In the genomic region with DNA sequence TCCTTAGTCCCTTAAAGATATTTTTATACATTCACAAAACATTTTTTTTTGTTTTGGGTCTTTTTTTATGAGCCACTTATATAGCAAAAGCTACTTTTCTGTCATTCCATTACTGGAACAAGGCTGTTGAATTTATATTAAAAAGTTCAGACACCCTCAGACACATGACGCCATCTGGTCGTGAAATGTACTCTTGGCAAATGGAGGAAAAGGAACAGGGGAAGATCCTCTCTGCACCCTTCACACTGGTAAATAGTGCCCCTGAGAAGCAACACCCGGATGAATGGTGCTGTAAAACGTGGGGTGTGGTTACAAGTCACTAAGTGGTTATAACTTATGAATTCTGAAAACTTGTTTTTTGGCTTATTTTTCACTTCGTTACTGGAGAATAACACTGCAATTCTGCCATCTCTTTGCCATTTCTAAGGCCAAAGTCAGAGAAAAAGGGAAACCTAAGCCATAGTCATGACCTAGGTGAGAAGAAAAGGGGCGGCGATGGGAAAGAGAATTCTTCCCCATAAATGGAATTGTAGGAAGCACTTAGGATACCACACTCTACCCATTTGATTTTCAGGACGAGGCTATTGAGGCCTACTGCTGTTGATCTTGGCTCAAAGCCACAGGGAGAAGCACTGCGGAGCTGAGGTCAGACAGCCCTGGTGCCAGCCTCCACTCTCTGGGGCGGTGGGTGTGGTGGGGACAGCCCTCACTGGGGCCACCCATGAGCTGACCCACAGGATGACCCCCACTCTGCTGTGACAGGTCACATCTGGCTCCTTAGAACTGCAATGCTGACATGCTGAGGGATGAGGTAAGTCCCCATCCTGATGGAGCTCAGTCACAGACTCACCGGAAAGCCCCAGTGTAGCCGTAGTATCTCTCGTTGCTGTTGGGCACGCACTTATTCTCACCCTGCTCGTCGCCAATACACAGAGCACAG, we compare ENCODE assay signal across 10 cellular contexts. TPM values are rescaled to one million over a fixed set of nuclear protein-coding genes. Genes with fewer than 3 reads are reported as not detected.
DNase-seq lines count a peak whose midpoint lies in the region; ATAC-seq, FAIRE-seq and TF ChIP-seq lines count a peak whose summit lies in the region.
"Had no signal": no experiment of that assay in that cellular context is flagged by ENCODE, and none has a peak within 500 bp of the region (broad histone marks: within the 10 kb centered on the region; RNA-seq: fewer than 3 reads in every experiment).

No MANE protein-coding gene starts in this region.

- H3T11ph ChIP-seq in H9 (ENCODE audit: low read length) = no peak overlapping the region

- no peaks in the 10 kb centered on the region for H3K9me3 ChIP-seq in A549
- H3K9me3 ChIP-seq in H9 (ENCODE audit: control insufficient read depth, low read depth, low read length) = no peaks in the 10 kb centered on the region

- H3K27ac ChIP-seq in A549 (no peak overlapping the region), H9 (ENCODE audit: insufficient read length, low read depth, low read length) (no peak overlapping the region)
- H3K27ac ChIP-seq: cardiac muscle cell had no signal

- FAIRE-seq in A549 (lab: Jason Lieb, UNC) (no peak), GM12891 (lab: Jason Lieb, UNC) (no peak)

- H2AK5ac ChIP-seq in H9 (ENCODE audit: insufficient read length, low read length) = no peak overlapping the region

- POLR2A ChIA-PET in A549 (lab: Yijun Ruan, JAX) (no interaction called here), T-cell (lab: Charles Lee) (no interaction called here)

- no peak overlapping the region for H3K18ac ChIP-seq in H9 (ENCODE audit: insufficient read length, low read depth, low read length)

- TF ChIP-seq RAD21 in A549 (conservative IDR thresholded peaks at IDR 0.05 in 1 of 2, IDR thresholded peaks at IDR 0.05 in 1 of 2) = peak; percentile 44 to 52; a peak in 4 of 5 replicates

- no peak overlapping the region for H3K4me3 Mint-ChIP-seq in H9
- H3K4me3 Mint-ChIP-seq in T-cell = no peak overlapping the region
- H3K4me3 Mint-ChIP-seq in glutamatergic neuron (ENCODE audit: unreplicated experiment) = no peak overlapping the region
- no peak overlapping the region for H3K4me3 Mint-ChIP-seq in stimulated activated effector memory CD8-positive, alpha-beta T cell treated with anti-CD3 and anti-CD28 coated beads, Interleukin-12 subunit alpha, Interleukin-12 subunit beta, amount 100 ng/mL, for 72 hours

- DNase-seq in A549 (ENCODE audit: low read depth in 1 of 2, low spot score in 1 of 2) (peak; percentile 28 to 51), H9 (no peak), T-cell (peak in 19 of 34 experiments; percentile 5 to 51 (median 27)), glutamatergic neuron (no peak), GM12891 (ENCODE audit: insufficient read length, low spot score) (no peak)
- no peak for DNase-seq in stimulated activated effector memory CD8-positive, alpha-beta T cell treated with anti-CD3 and anti-CD28 coated beads, Interleukin-12 subunit alpha, Interleukin-12 subunit beta, amount 100 ng/mL, for 72 hours (ENCODE audit: low spot score in 2 of 2)
- DNase-seq: KBM-7 had no signal

- no peak overlapping the region for H2BK5ac ChIP-seq in H9 (ENCODE audit: insufficient read length, low read length)

- no peak for TF ChIP-seq EP300 in A549 (IDR thresholded peaks at IDR 0.05)

- H3K27ac Mint-ChIP-seq in H9 (no peak overlapping the region), T-cell (no peak overlapping the region), glutamatergic neuron (ENCODE audit: unreplicated experiment) (no peak overlapping the region)
- no peak overlapping the region for H3K27ac Mint-ChIP-seq in stimulated activated effector memory CD8-positive, alpha-beta T cell treated with anti-CD3 and anti-CD28 coated beads, Interleukin-12 subunit alpha, Interleukin-12 subunit beta, amount 100 ng/mL, for 72 hours

- no peak overlapping the region for H2BK15ac ChIP-seq in H9 (ENCODE audit: low read depth, low read length)

- H2BK20ac ChIP-seq in H9 (ENCODE audit: low read depth, low read length, poor library complexity, severe bottlenecking) = no peak overlapping the region

- H3K23ac ChIP-seq in H9 (ENCODE audit: insufficient read length, low read depth, low read length) = no peak overlapping the region

- H4K5ac ChIP-seq in H9 (ENCODE audit: insufficient read length, low read depth, low read length) = no peak overlapping the region

- H4K91ac ChIP-seq in H9 (ENCODE audit: insufficient read length, low read depth, low read length) = no peak overlapping the region

- no peak overlapping the region for H2AFZ ChIP-seq in H9 (ENCODE audit: low read length)

- no peaks in the 10 kb centered on the region for H3K27me3 ChIP-seq in H9 (ENCODE audit: insufficient read depth, low read length)
- H3K27me3 ChIP-seq: cardiac muscle cell had no signal

- no peaks in the 10 kb centered on the region for H3K79me2 ChIP-seq in H9 (ENCODE audit: insufficient read depth, low read length)

- no peaks in the 10 kb centered on the region for H4K20me1 ChIP-seq in H9 (ENCODE audit: control insufficient read depth, insufficient read depth, insufficient read length)

- ATAC-seq in A549 (peak; percentile 74 to 81; a peak in 5 of 6 replicates), T-cell (replicated peaks in 1 of 4) (no peak), GM21737 (IDR thresholded peaks at IDR 0.05; ENCODE audit: unreplicated experiment) (no peak), HG02970 (IDR thresholded peaks at IDR 0.05; ENCODE audit: low FRiP score, unreplicated experiment) (no peak)
- ATAC-seq in stimulated activated effector memory CD8-positive, alpha-beta T cell treated with anti-CD3 and anti-CD28 coated beads, Interleukin-12 subunit alpha, Interleukin-12 subunit beta, amount 100 ng/mL, for 72 hours = no peak

- H3K9ac ChIP-seq in H9 (ENCODE audit: extremely low read depth, insufficient read length, low read length) = no peak overlapping the region

- no peak overlapping the region for H3K14ac ChIP-seq in H9 (ENCODE audit: insufficient read depth, low read length)

- no peaks in the 10 kb centered on the region for H3K23me2 ChIP-seq in H9 (ENCODE audit: insufficient read length, low read depth, low read length, poor library complexity, severe bottlenecking)

- H3K4me1 ChIP-seq in A549 (no peaks in the 10 kb centered on the region), H9 (ENCODE audit: insufficient read depth, low read length) (peaks cover 4% of the 10 kb centered on the region; the same call in 1 of the 2 replicates)

- H3K27me3 Mint-ChIP-seq in H9 (ENCODE audit: low read depth) = no peaks in the 10 kb centered on the region; the same call in 1 of the 2 replicates
- peaks cover 0 to 2% of the 10 kb centered on the region in 2 donors for H3K27me3 Mint-ChIP-seq in T-cell
- H3K27me3 Mint-ChIP-seq in glutamatergic neuron (ENCODE audit: unreplicated experiment) = peaks cover 3% of the 10 kb centered on the region

- H3K4me3 ChIP-seq in A549 = no peak overlapping the region
- H3K4me3 ChIP-seq: cardiac muscle cell had no signal

- WGBS in A549 (ENCODE audit: missing lambda C conversion rate) = 46% methylated on average over 15 of the region's 16 CpGs
- WGBS in H9 (ENCODE audit: extremely low coverage, insufficient read length, low lambda C conversion rate) = no CpG with 5 or more reads among the region's 16 CpGs

- H4K8ac ChIP-seq in H9 (replicated peaks; ENCODE audit: insufficient read length, low read depth, low read length) = no peak overlapping the region

- no peak overlapping the region for H3K4ac ChIP-seq in H9 (ENCODE audit: low read depth, low read length)

- no peak for TF ChIP-seq POLR2A in A549 (IDR thresholded peaks at IDR 0.05; ENCODE audit: low read length)
- no peak for TF ChIP-seq POLR2A in GM12891 (IDR thresholded peaks at IDR 0.05; ENCODE audit: low read depth, low read length)

- H2BK12ac ChIP-seq in H9 (ENCODE audit: insufficient read length, low read depth, low read length) = no peak overlapping the region

- H3K4me2 ChIP-seq in A549 (no peak overlapping the region), H9 (ENCODE audit: insufficient read depth, insufficient read length, low read length) (no peak overlapping the region)

- no peak overlapping the region for H3K56ac ChIP-seq in H9 (ENCODE audit: insufficient read length, low read depth, low read length)

- TF ChIP-seq CTCF in A549 (IDR thresholded peaks at IDR 0.05) (peak; percentile 63), H9 (conservative IDR thresholded peaks at IDR 0.05) (peak; percentile 68), glutamatergic neuron (IDR thresholded peaks at IDR 0.05; ENCODE audit: partially characterized antibody, unreplicated experiment) (peak; percentile 56)

- CTCF ChIA-PET in A549 (lab: Yijun Ruan, JAX) = interaction anchor here (0.7 to 1.8 kb wide), 19 partner anchors 8 to 359 kb away, joined by 3 to 7 read pairs (median 3); no protein-coding TSS in a partner anchor
- CTCF ChIA-PET in T-cell (lab: Charles Lee) = no interaction called here

- H3K9me3 Mint-ChIP-seq in H9 (no peaks in the 10 kb centered on the region), T-cell (no peaks in the 10 kb centered on the region), glutamatergic neuron (ENCODE audit: unreplicated experiment) (peaks cover 7% of the 10 kb centered on the region)
- H3K9me3 Mint-ChIP-seq in stimulated activated effector memory CD8-positive, alpha-beta T cell treated with anti-CD3 and anti-CD28 coated beads, Interleukin-12 subunit alpha, Interleukin-12 subunit beta, amount 100 ng/mL, for 72 hours = no peaks in the 10 kb centered on the region

- H3K36me3 Mint-ChIP-seq in H9 (ENCODE audit: insufficient read depth in 1 of 3, low read depth in 3 of 3) = no peaks in the 10 kb centered on the region
- no peaks in the 10 kb centered on the region for H3K36me3 Mint-ChIP-seq in T-cell
- H3K36me3 Mint-ChIP-seq in glutamatergic neuron (ENCODE audit: unreplicated experiment) = no peaks in the 10 kb centered on the region
- no peaks in the 10 kb centered on the region for H3K36me3 Mint-ChIP-seq in stimulated activated effector memory CD8-positive, alpha-beta T cell treated with anti-CD3 and anti-CD28 coated beads, Interleukin-12 subunit alpha, Interleukin-12 subunit beta, amount 100 ng/mL, for 72 hours

- peaks cover 9 to 12% of the 10 kb centered on the region in 2 experiments for H3K4me1 Mint-ChIP-seq in H9
- peaks cover 20 to 25% (median 24%) of the 10 kb centered on the region in 3 donors for H3K4me1 Mint-ChIP-seq in T-cell
- peaks cover 7% of the 10 kb centered on the region for H3K4me1 Mint-ChIP-seq in glutamatergic neuron (ENCODE audit: low read depth, unreplicated experiment)
- H3K4me1 Mint-ChIP-seq in stimulated activated effector memory CD8-positive, alpha-beta T cell treated with anti-CD3 and anti-CD28 coated beads, Interleukin-12 subunit alpha, Interleukin-12 subunit beta, amount 100 ng/mL, for 72 hours = peaks cover 21% of the 10 kb centered on the region

- no peak overlapping the region for H2BK120ac ChIP-seq in H9 (ENCODE audit: low read depth, low read length, poor library complexity, severe bottlenecking)

- no peaks in the 10 kb centered on the region for H3K79me1 ChIP-seq in H9 (ENCODE audit: insufficient read depth, low read depth, low read length, poor library complexity, severe bottlenecking)

RNA-seq across cellular contexts. Expression of a gene that starts 21.8 kb away (rescaled TPM):
- not detected in 2 replicates for polyA plus RNA-seq in A549 (2011; rRNA removed)
- not detected in 2 replicates for polyA plus RNA-seq in A549 (2012; cell fraction: cytosol; rRNA removed)
- not detected in 2 replicates for polyA plus RNA-seq in A549 (2012; cell fraction: nucleus; rRNA removed)
- polyA plus RNA-seq in A549 (2017; fragmentation: RNase III; extraction: RNeasy Plus Mini Kit Qiagen cat#74134 plus additional on column Dnase treatment) = not detected in 3 replicates
- polyA minus RNA-seq in A549 (2011; rRNA and poly(A)+ RNA removed) = not detected in 2 replicates
- total RNA-seq in H9 (2021) = not detected in 2 replicates
- under 1 TPM in 1 of 5 donors, not detected in 4; 0.16 TPM for total RNA-seq in T-cell
- total RNA-seq in glutamatergic neuron (ENCODE audit: unreplicated experiment) = not detected
- not detected for polyA plus RNA-seq in GM12891 (2012; ENCODE audit: low read depth, missing spikeins)
- total RNA-seq: cardiac muscle cell had no signal
- polyA plus RNA-seq: cardiac muscle cell had no signal

RNA-seq across cellular contexts. Expression of a gene that starts 35.8 kb away (rescaled TPM):
- polyA plus RNA-seq in A549 (2011; rRNA removed) = not detected in 2 replicates
- 0.01 TPM in 1 of 2 replicates, not detected in the other for polyA plus RNA-seq in A549 (2012; cell fraction: cytosol; rRNA removed)
- polyA plus RNA-seq in A549 (2012; cell fraction: nucleus; rRNA removed) = not detected in 2 replicates
- not detected in 3 replicates for polyA plus RNA-seq in A549 (2017; fragmentation: RNase III; extraction: RNeasy Plus Mini Kit Qiagen cat#74134 plus additional on column Dnase treatment)
- not detected in 2 replicates for polyA minus RNA-seq in A549 (2011; rRNA and poly(A)+ RNA removed)
- not detected in 2 replicates for total RNA-seq in H9 (2021)
- 1 to 10 TPM; 1.1 to 2.5 (median 1.6) TPM for total RNA-seq in T-cell
- total RNA-seq in glutamatergic neuron (ENCODE audit: unreplicated experiment) = not detected
- 1.6 TPM for polyA plus RNA-seq in GM12891 (2012; ENCODE audit: low read depth, missing spikeins)

RNA-seq across cellular contexts. Expression of a gene that starts 54.9 kb away (rescaled TPM):
- polyA plus RNA-seq in A549 (2011; rRNA removed) (not detected in 2 replicates), A549 (2017; fragmentation: RNase III; extraction: RNeasy Plus Mini Kit Qiagen cat#74134 plus additional on column Dnase treatment) (not detected in 3 replicates)
- not detected in 2 replicates for polyA plus RNA-seq in A549 (2012; cell fraction: cytosol; rRNA removed)
- polyA plus RNA-seq in A549 (2012; cell fraction: nucleus; rRNA removed) = not detected in 2 replicates
- not detected in 2 replicates for polyA minus RNA-seq in A549 (2011; rRNA and poly(A)+ RNA removed)
- total RNA-seq in H9 (2021) (not detected in 2 replicates), T-cell (not detected), glutamatergic neuron (ENCODE audit: unreplicated experiment) (not detected)
- polyA plus RNA-seq in GM12891 (2012; ENCODE audit: low read depth, missing spikeins) = not detected
- total RNA-seq: cardiac muscle cell had no signal
- polyA plus RNA-seq: cardiac muscle cell had no signal

Comparison
In these comparisons a context has a peak if more than half of its experiments do, and no peak if none do; other contexts are left out.
1. ATAC-seq: peak in A549 (2 of 2); none in T-cell (0 of 4), GM21737 (single experiment), stimulated activated effector memory CD8-positive, alpha-beta T cell treated with anti-CD3 and anti-CD28 coated beads, Interleukin-12 subunit alpha, Interleukin-12 subunit beta, amount 100 ng/mL, for 72 hours (single experiment) and HG02970 (single experiment).
2. DNase-seq: peak in A549 (2 of 2) and T-cell (19 of 34); none in H9 (single experiment), glutamatergic neuron (single experiment), stimulated activated effector memory CD8-positive, alpha-beta T cell treated with anti-CD3 and anti-CD28 coated beads, Interleukin-12 subunit alpha, Interleukin-12 subunit beta, amount 100 ng/mL, for 72 hours (0 of 2) and GM12891 (single experiment).
3. Peak in every context shown above with its lines, with median percentiles within 50 percentile points of each other: CTCF ChIP-seq.